ENCODE assay signal across 16 cellular contexts in genomic region chr2:179595284-179595683, GRCh38.
DNase-seq lines count a peak whose midpoint lies in the region; ATAC-seq and TF ChIP-seq lines count a peak whose summit lies in the region.
"Had no signal": no experiment of that assay in that cellular context is flagged by ENCODE, and none has a peak within 500 bp of the region (broad histone marks: within the 10 kb centered on the region; RNA-seq: fewer than 3 reads in every experiment).

No MANE protein-coding gene starts in this region.

- no peaks in the 10 kb centered on the region for H3K27me3 ChIP-seq in A673 (replicated peaks; ENCODE audit: insufficient read depth, low read depth, low read length, poor library complexity)
- no peaks in the 10 kb centered on the region for H3K27me3 ChIP-seq in GM23248 (replicated peaks; ENCODE audit: insufficient read depth)
- H3K27me3 ChIP-seq in PC-3 (ENCODE audit: low read length): no peaks in the 10 kb centered on the region
- H3K27me3 ChIP-seq: ovary, transverse colon had no signal

- ATAC-seq in PC-3: peak; percentile 37; the same call in 1 of the 2 replicates
- ATAC-seq in HG03432 (IDR thresholded peaks at IDR 0.05; ENCODE audit: unreplicated experiment): no peak
- ATAC-seq: activated CD4-positive, alpha-beta T cell treated with anti-CD3 and anti-CD28 coated beads for 36 hours; activated T-cell treated with anti-CD3 and anti-CD28 coated beads, Interleukin-2, amount 50 U/mL, for 72 hours; T-cell had no signal

- in situ Hi-C loops in GM23248 (cut with MboI): no loop called here

- H3K27me3 Mint-ChIP-seq in Calu3 (ENCODE audit: unreplicated experiment): no peaks in the 10 kb centered on the region
- H3K27me3 Mint-ChIP-seq: activated CD4-positive, alpha-beta T cell treated with anti-CD3 and anti-CD28 coated beads for 36 hours had no signal

- H3K27ac ChIP-seq in A673 (ENCODE audit: low read depth, low read length, poor library complexity, severe bottlenecking): no peak overlapping the region
- no peak overlapping the region for H3K27ac ChIP-seq in GM23248
- H3K27ac ChIP-seq in PC-3 (ENCODE audit: low read length): no peak overlapping the region
- H3K27ac ChIP-seq: ovary, transverse colon had no signal

- H3K36me3 ChIP-seq in A673 (ENCODE audit: insufficient read depth, low read length, poor library complexity, severe bottlenecking): no peaks in the 10 kb centered on the region
- H3K36me3 ChIP-seq in GM23248 (ENCODE audit: low read depth): no peaks in the 10 kb centered on the region
- no peaks in the 10 kb centered on the region for H3K36me3 ChIP-seq in PC-3 (ENCODE audit: low read depth, low read length)
- H3K36me3 ChIP-seq: ovary, transverse colon had no signal

- TF ChIP-seq CTCF in A673 (conservative IDR thresholded peaks at IDR 0.05; ENCODE audit: low read depth, low read length) (peak; percentile 32; the same call in 1 of the 2 replicates), PC-3 (conservative IDR thresholded peaks at IDR 0.05; ENCODE audit: low read depth, low read length) (peak; percentile 39; the same call in 1 of the 2 replicates), Calu3 (IDR thresholded peaks at IDR 0.05; ENCODE audit: unreplicated experiment) (no peak)

- H3K4me3 Mint-ChIP-seq in Calu3 (ENCODE audit: low read depth, unreplicated experiment): no peak overlapping the region
- H3K4me3 Mint-ChIP-seq: activated CD4-positive, alpha-beta T cell treated with anti-CD3 and anti-CD28 coated beads for 36 hours; activated T-cell treated with anti-CD3 and anti-CD28 coated beads, Interleukin-2, amount 50 U/mL, for 72 hours; T-cell had no signal

- peaks cover 6% of the 10 kb centered on the region for H3K4me1 Mint-ChIP-seq in Calu3 (ENCODE audit: low read depth, unreplicated experiment)
- H3K4me1 Mint-ChIP-seq: activated CD4-positive, alpha-beta T cell treated with anti-CD3 and anti-CD28 coated beads for 36 hours; T-cell had no signal

- DNase-seq in A673 (ENCODE audit: low spot score): peak; percentile 24
- DNase-seq in GM23248: peak; percentile 19
- peak; percentile 29 for DNase-seq in PC-3
- peak; percentile 11 for DNase-seq in iPS-NIHi11 (ENCODE audit: low spot score)
- DNase-seq in retina: no peak
- no peak for DNase-seq in Calu3
- DNase-seq in amniotic stem cell (lab: John Stamatoyannopoulos, UW): no peak
- DNase-seq: activated CD4-positive, alpha-beta T cell treated with anti-CD3 and anti-CD28 coated beads for 36 hours; activated T-cell treated with anti-CD3 and anti-CD28 coated beads, Interleukin-2, amount 50 U/mL, for 72 hours; NCI-H187 treated with DMSO at 0.1 percent for 48 hours; NK-92 treated with Interleukin-12 subunit alpha and Interleukin-12 subunit beta, amount 100 ng/mL, for 24 hours; ovary; stimulated activated CD4-positive, alpha-beta T cell treated with anti-CD3 and anti-CD28 coated beads, Interleukin-15, amount 100 ng/mL, for 24 hours; T-cell; transverse colon had no signal

- CTCF ChIA-PET in A673 (lab: Charles Lee) (no interaction called here), PC-3 (lab: Charles Lee) (interaction anchor here (0.5 kb wide), 1 partner anchor 99 kb away, joined by 3 read pairs; no protein-coding TSS in a partner anchor), Calu3 (lab: Charles Lee) (no interaction called here)

- intact Hi-C loops in A673 (cut with micrococcal nuclease; ENCODE audit: unreplicated experiment) (no loop called here), PC-3 (cut with micrococcal nuclease) (loop anchor here (1.0 kb wide), 1 partner anchor 156 kb away; no protein-coding TSS in a partner anchor), Calu3 (cut with micrococcal nuclease; ENCODE audit: unreplicated experiment) (no loop called here)

- H3K4me2 ChIP-seq in GM23248 (ENCODE audit: unreplicated experiment) (no peak overlapping the region), PC-3 (ENCODE audit: low read length) (no peak overlapping the region)

- H3K4me3 ChIP-seq in A673 (ENCODE audit: low read depth, low read length, poor library complexity, severe bottlenecking): no peak overlapping the region
- H3K4me3 ChIP-seq in GM23248: no peak overlapping the region
- H3K4me3 ChIP-seq in PC-3 (ENCODE audit: low read length): no peak overlapping the region
- H3K4me3 ChIP-seq: ovary, transverse colon had no signal

- H4K20me1 ChIP-seq in GM23248 (ENCODE audit: insufficient read depth) (no peaks in the 10 kb centered on the region), PC-3 (ENCODE audit: low read length) (no peaks in the 10 kb centered on the region)

- no TSS peak for BruUV-seq in A673 (replicated peaks; lab: Mats Ljungman, UMichigan)
- no TSS peak for BruUV-seq in PC-3 (replicated peaks; lab: Mats Ljungman, UMichigan)
- BruUV-seq in Calu3 (replicated peaks; lab: Mats Ljungman, UMichigan): no TSS peak

- H2AFZ ChIP-seq in GM23248 (no peak overlapping the region), PC-3 (ENCODE audit: low read length) (no peak overlapping the region)

- H3K36me3 Mint-ChIP-seq in Calu3 (ENCODE audit: insufficient read depth, unreplicated experiment): no peaks in the 10 kb centered on the region
- H3K36me3 Mint-ChIP-seq: T-cell had no signal

- no peak overlapping the region for H3K27ac Mint-ChIP-seq in Calu3 (ENCODE audit: unreplicated experiment)
- H3K27ac Mint-ChIP-seq: activated CD4-positive, alpha-beta T cell treated with anti-CD3 and anti-CD28 coated beads for 36 hours; activated T-cell treated with anti-CD3 and anti-CD28 coated beads, Interleukin-2, amount 50 U/mL, for 72 hours; T-cell had no signal

- POLR2A ChIA-PET in A673 (lab: Charles Lee; ENCODE audit: low non-redundant PET): no interaction called here
- POLR2A ChIA-PET in PC-3 (lab: Charles Lee; ENCODE audit: unreplicated experiment): no interaction called here

- no peaks in the 10 kb centered on the region for H3K9me3 ChIP-seq in A673 (ENCODE audit: low read depth, low read length, poor library complexity, severe bottlenecking)
- H3K9me3 ChIP-seq in GM23248 (ENCODE audit: low read depth): no peaks in the 10 kb centered on the region
- no peaks in the 10 kb centered on the region for H3K9me3 ChIP-seq in PC-3 (ENCODE audit: low read length)
- H3K9me3 ChIP-seq: ovary, transverse colon had no signal

- H3K9me3 Mint-ChIP-seq in Calu3 (ENCODE audit: low read depth, unreplicated experiment): peaks cover 2% of the 10 kb centered on the region
- H3K9me3 Mint-ChIP-seq: activated T-cell treated with anti-CD3 and anti-CD28 coated beads, Interleukin-2, amount 50 U/mL, for 72 hours had no signal

- H3K9me2 ChIP-seq in GM23248 (ENCODE audit: insufficient read depth): no peaks in the 10 kb centered on the region
- H3K9me2 ChIP-seq in PC-3 (replicated peaks; ENCODE audit: low read length): no peaks in the 10 kb centered on the region

- H3K4me1 ChIP-seq in A673 (ENCODE audit: insufficient read depth, low read length, poor library complexity, severe bottlenecking): no peaks in the 10 kb centered on the region
- H3K4me1 ChIP-seq in GM23248 (ENCODE audit: insufficient read depth): peaks cover 33% of the 10 kb centered on the region
- peaks cover 20% of the 10 kb centered on the region for H3K4me1 ChIP-seq in PC-3 (ENCODE audit: insufficient read depth, low read length)

- H3F3A ChIP-seq in GM23248 (ENCODE audit: insufficient read depth): peaks cover 19% of the 10 kb centered on the region
- H3F3A ChIP-seq in PC-3 (ENCODE audit: low read length, unreplicated experiment): no peaks in the 10 kb centered on the region

- H3K79me2 ChIP-seq in GM23248 (ENCODE audit: insufficient read depth) (no peaks in the 10 kb centered on the region), PC-3 (ENCODE audit: low read length) (no peaks in the 10 kb centered on the region)

- H3K9ac ChIP-seq in GM23248: no peak overlapping the region
- no peak overlapping the region for H3K9ac ChIP-seq in PC-3 (ENCODE audit: low read length)

Comparison
In these comparisons a context has a peak if more than half of its experiments do, and no peak if none do; other contexts are left out.
1. DNase-seq: peak in A673 (single experiment), GM23248 (single experiment), PC-3 (single experiment) and iPS-NIHi11 (single experiment); none in retina (single experiment), Calu3 (single experiment) and amniotic stem cell (single experiment).